In the genomic region with DNA sequence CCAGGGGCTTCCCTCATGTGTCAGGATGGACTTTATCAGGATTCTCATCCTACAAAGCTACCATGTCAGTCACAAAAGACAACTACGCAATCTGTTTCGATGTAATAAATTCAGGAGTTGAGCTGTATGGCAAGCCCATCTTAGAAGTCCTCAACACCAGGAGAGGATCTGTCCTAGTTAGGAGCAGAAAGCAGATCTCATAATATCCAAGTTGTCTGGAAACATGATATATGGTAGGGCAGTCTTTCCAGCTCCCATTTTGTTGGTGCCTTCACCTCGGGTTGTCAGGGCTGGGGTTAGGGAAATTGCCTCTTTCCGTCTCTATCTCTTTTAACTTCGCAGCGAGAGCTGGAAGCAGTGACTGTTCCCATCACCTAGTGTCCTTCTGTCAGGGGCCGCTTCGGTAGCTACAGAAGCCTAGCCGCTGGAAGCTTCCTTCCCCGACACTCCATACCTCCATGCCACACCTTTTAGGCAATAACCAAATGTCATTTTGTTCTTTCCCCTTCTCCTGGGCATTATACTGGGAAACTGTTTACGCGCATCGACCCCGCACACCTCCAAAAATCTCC, we compare ENCODE assay signal across 9 cellular contexts. TPM values are rescaled to one million over a fixed set of nuclear protein-coding genes. Genes with fewer than 3 reads are reported as not detected.
DNase-seq lines count a peak whose midpoint lies in the region; ATAC-seq and TF ChIP-seq lines count a peak whose summit lies in the region.
"Had no signal": no experiment of that assay in that cellular context is flagged by ENCODE, and none has a peak within 500 bp of the region (broad histone marks: within the 10 kb centered on the region; RNA-seq: fewer than 3 reads in every experiment).

No MANE protein-coding gene starts in this region.

- DNase-seq in activated naive CD4-positive, alpha-beta T cell treated with anti-CD3 and anti-CD28 coated beads, Interleukin-2, amount 50 U/mL, for 72 hours (ENCODE audit: low spot score in 2 of 2): no peak
- no peak for DNase-seq in stimulated activated naive B cell treated with anti-CD40 and anti-IgM and Interleukin-4, amounts not matched to agents 10 μg/mL and 1 μg/mL and 100 μg/mL, for 72 hours
- no peak for DNase-seq in NCI-H1436 treated with DMSO at 0.1 percent for 48 hours (lab: John Stamatoyannopoulos, UW)

- peaks cover 14 to 20% of the 10 kb centered on the region in 2 donors for H3K36me3 Mint-ChIP-seq in activated naive CD4-positive, alpha-beta T cell treated with anti-CD3 and anti-CD28 coated beads, Interleukin-2, amount 50 U/mL, for 72 hours
- H3K36me3 Mint-ChIP-seq in stimulated activated naive B cell treated with anti-CD40 and anti-IgM and Interleukin-4, amounts not matched to agents 10 μg/mL and 1 μg/mL and 100 μg/mL, for 72 hours: peaks cover 36 to 44% of the 10 kb centered on the region in 2 donors

- no peaks in the 10 kb centered on the region for H3K36me3 ChIP-seq in ACC112 (ENCODE audit: insufficient read depth, low read length)
- H3K36me3 ChIP-seq in HEK293 (ENCODE audit: control insufficient read depth in 2 of 2, insufficient read depth in 1 of 2, low read length in 2 of 2): no peaks in the 10 kb centered on the region; a peak in 1 of 3 replicates

- H3K27ac ChIP-seq in ACC112 (ENCODE audit: low read depth, low read length) (no peak overlapping the region), HEK293 (ENCODE audit: extremely low read depth, low read depth, low read length) (peak overlapping the region; percentile 67; the same call in 1 of the 2 replicates)

- peak overlapping the region; percentile 74 to 93 for H3K27ac Mint-ChIP-seq in activated naive CD4-positive, alpha-beta T cell treated with anti-CD3 and anti-CD28 coated beads, Interleukin-2, amount 50 U/mL, for 72 hours
- peak overlapping the region; percentile 96 for H3K27ac Mint-ChIP-seq in stimulated activated naive B cell treated with anti-CD40 and anti-IgM and Interleukin-4, amounts not matched to agents 10 μg/mL and 1 μg/mL and 100 μg/mL, for 72 hours

- H3K27me3 ChIP-seq in ACC112 (ENCODE audit: insufficient read depth, low read length): no peaks in the 10 kb centered on the region

- H3K27me3 Mint-ChIP-seq in stimulated activated naive B cell treated with anti-CD40 and anti-IgM and Interleukin-4, amounts not matched to agents 10 μg/mL and 1 μg/mL and 100 μg/mL, for 72 hours: no peaks in the 10 kb centered on the region

- TF ChIP-seq CTCF in HEK293 (tag by site-specific recombination; IDR thresholded peaks at IDR 0.05): no peak

- peaks cover 40 to 69% of the 10 kb centered on the region in 2 donors for H3K4me1 Mint-ChIP-seq in stimulated activated naive B cell treated with anti-CD40 and anti-IgM and Interleukin-4, amounts not matched to agents 10 μg/mL and 1 μg/mL and 100 μg/mL, for 72 hours

- ATAC-seq in activated naive CD4-positive, alpha-beta T cell treated with anti-CD3 and anti-CD28 coated beads, Interleukin-2, amount 50 U/mL, for 72 hours: peak in 1 of 2 donors; percentile 3
- no peak for ATAC-seq in stimulated activated naive B cell treated with anti-CD40 and anti-IgM and Interleukin-4, amounts not matched to agents 10 μg/mL and 1 μg/mL and 100 μg/mL, for 72 hours (replicated peaks)
- no peak for ATAC-seq in HG03159 (IDR thresholded peaks at IDR 0.05; ENCODE audit: unreplicated experiment)
- no peak for ATAC-seq in HG03135 (IDR thresholded peaks at IDR 0.05; ENCODE audit: unreplicated experiment)

- no peak overlapping the region for H2AFZ ChIP-seq in ACC112 (ENCODE audit: low read length, unreplicated experiment)

- H3K79me2 ChIP-seq in ACC112 (ENCODE audit: control insufficient read depth, insufficient read depth, low read length, unreplicated experiment): peaks cover 53% of the 10 kb centered on the region

- H3K4me1 ChIP-seq in ACC112 (ENCODE audit: control insufficient read depth, insufficient read depth, low read length, unreplicated experiment) (peaks cover 14% of the 10 kb centered on the region), HEK293 (ENCODE audit: control insufficient read depth, insufficient read depth, low read length) (peaks cover 30% of the 10 kb centered on the region)

- H3K9me3 ChIP-seq in HEK293 (ENCODE audit: control insufficient read depth, insufficient read depth, low read depth, low read length) (no peaks in the 10 kb centered on the region), iPS-18c (ENCODE audit: control insufficient read depth, insufficient read depth, low read length) (no peaks in the 10 kb centered on the region)

- CTCF ChIA-PET in HEK293 (lab: Yijun Ruan, JAX): interaction anchor here (0.5 to 4.0 kb wide), 5 partner anchors 8 to 286 kb away, joined by 3 to 14 read pairs (median 3); no protein-coding TSS in a partner anchor

- H3K4me3 Mint-ChIP-seq in stimulated activated naive B cell treated with anti-CD40 and anti-IgM and Interleukin-4, amounts not matched to agents 10 μg/mL and 1 μg/mL and 100 μg/mL, for 72 hours: peak overlapping the region; percentile 94 to 98

- H3K4me3 ChIP-seq in ACC112 (ENCODE audit: low read depth, low read length) (peak overlapping the region; percentile 91), HEK293 (ENCODE audit: low read depth, low read length) (peak overlapping the region; percentile 76), iPS-18c (ENCODE audit: insufficient read depth, low read depth, low read length) (peak overlapping the region; percentile 74)

- POLR2A ChIA-PET in HEK293 (lab: Yijun Ruan, JAX): interaction anchor here (0.9 to 1.8 kb wide), 3 partner anchors 12 to 115 kb away, joined by 4 to 7 read pairs (median 5); partner anchors contain the start of gene PYGL

- H3K9me3 Mint-ChIP-seq in activated naive CD4-positive, alpha-beta T cell treated with anti-CD3 and anti-CD28 coated beads, Interleukin-2, amount 50 U/mL, for 72 hours: no peaks in the 10 kb centered on the region
- H3K9me3 Mint-ChIP-seq in stimulated activated naive B cell treated with anti-CD40 and anti-IgM and Interleukin-4, amounts not matched to agents 10 μg/mL and 1 μg/mL and 100 μg/mL, for 72 hours: no peaks in the 10 kb centered on the region

TF ChIP-seq in HEK293, 187 proteins besides CTCF, POLR2A, EP300 and RAD21 (continues in another document):
- TF ChIP-seq ZNF394 (tag by site-specific recombination; IDR thresholded peaks at IDR 0.05; ENCODE audit: borderline replicate concordance): no peak
- no peak for TF ChIP-seq ZNF76 (tag by site-specific recombination; IDR thresholded peaks at IDR 0.05; ENCODE audit: borderline replicate concordance, low read depth)
- TF ChIP-seq ZNF518A (tag by site-specific recombination; conservative IDR thresholded peaks at IDR 0.05; ENCODE audit: low read depth): no peak
- no peak for TF ChIP-seq ZNF623 (tag by site-specific recombination; IDR thresholded peaks at IDR 0.05)
- TF ChIP-seq ZNF560 (tag by site-specific recombination; IDR thresholded peaks at IDR 0.05; ENCODE audit: borderline replicate concordance): no peak
- TF ChIP-seq ZNF639 (tag by site-specific recombination; IDR thresholded peaks at IDR 0.05): no peak
- no peak for TF ChIP-seq SALL2 (tag by site-specific recombination; IDR thresholded peaks at IDR 0.05; ENCODE audit: borderline replicate concordance)
- no peak for TF ChIP-seq ZNF626 (tag by site-specific recombination; IDR thresholded peaks at IDR 0.05)
- TF ChIP-seq GFI1B (tag by site-specific recombination; IDR thresholded peaks at IDR 0.05): no peak
- TF ChIP-seq ZSCAN23 (tag by site-specific recombination; IDR thresholded peaks at IDR 0.05): no peak
- TF ChIP-seq ZNF677 (tag by site-specific recombination; IDR thresholded peaks at IDR 0.05): no peak
- no peak for TF ChIP-seq ZNF138 (tag by site-specific recombination; IDR thresholded peaks at IDR 0.05; ENCODE audit: borderline replicate concordance)

RNA-seq across cellular contexts. Expression of gene NIN, which starts 1.4 kb away (rescaled TPM):
- 10 to 100 TPM; 29.5 to 61.4 TPM for total RNA-seq in activated naive CD4-positive, alpha-beta T cell treated with anti-CD3 and anti-CD28 coated beads, Interleukin-2, amount 50 U/mL, for 72 hours

RNA-seq across cellular contexts. Expression of gene ABHD12B, which starts 42.3 kb away (rescaled TPM):
- total RNA-seq in activated naive CD4-positive, alpha-beta T cell treated with anti-CD3 and anti-CD28 coated beads, Interleukin-2, amount 50 U/mL, for 72 hours: not detected
- total RNA-seq: dermis microvascular lymphatic vessel endothelial cell had no signal
